Comparison of ENCODE assay signal across 8 cellular contexts in the genomic region with DNA sequence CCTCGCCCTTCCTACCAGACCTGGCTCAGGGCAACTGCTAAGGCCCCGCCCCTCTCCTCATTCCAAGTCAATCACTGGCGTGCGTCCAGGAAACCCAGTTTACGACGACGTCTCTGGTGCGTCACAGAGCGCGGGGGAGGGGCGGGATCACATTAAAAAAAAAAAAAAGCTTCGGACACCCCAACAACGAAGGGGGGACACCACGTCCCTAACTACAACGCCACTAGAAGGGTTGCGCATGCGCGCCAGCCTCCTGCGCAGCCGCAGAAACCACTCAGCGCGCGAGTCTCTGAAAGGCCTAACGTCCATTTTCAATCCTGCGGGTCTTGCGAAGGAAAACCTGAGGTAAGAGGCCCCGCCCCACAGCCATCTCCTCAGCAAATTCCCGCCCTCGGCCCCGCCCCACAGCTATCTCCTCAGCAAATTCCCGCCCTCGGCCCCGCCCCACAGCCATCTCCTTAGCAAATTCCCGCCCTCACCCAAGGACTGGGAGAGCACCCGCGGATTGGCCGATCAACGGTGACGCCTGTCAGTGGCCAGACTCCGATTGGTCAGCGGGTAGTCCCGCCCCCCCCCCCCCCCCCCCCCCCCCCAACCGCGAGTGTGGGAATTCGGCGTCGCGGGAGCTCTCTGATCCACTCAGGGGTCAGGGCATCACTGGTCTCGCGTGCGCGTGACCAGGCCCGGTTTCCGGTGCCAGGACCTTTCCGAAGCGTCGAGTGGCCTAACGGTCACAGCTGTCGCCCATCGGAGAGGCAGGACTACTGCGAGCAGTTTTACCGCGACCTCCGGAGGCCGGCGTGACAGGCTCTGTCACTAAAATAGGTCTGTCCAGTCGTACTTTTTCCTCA. TPM values are rescaled to one million over a fixed set of nuclear protein-coding genes. Genes with fewer than 3 reads are reported as not detected.
DNase-seq lines count a peak whose midpoint lies in the region; ATAC-seq and TF ChIP-seq lines count a peak whose summit lies in the region.

A gene with protein sequence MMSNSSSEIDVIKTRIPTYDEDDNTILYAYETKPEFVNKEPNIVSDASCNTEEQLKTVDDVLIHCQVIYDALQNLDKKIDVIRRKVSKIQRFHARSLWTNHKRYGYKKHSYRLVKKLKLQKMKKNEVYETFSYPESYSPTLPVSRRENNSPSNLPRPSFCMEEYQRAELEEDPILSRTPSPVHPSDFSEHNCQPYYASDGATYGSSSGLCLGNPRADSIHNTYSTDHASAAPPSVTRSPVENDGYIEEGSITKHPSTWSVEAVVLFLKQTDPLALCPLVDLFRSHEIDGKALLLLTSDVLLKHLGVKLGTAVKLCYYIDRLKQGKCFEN (plus strand): TSS at position 638 of the 851 bp plus-strand sequence. CDS start 6,694 bp downstream, outside the sequence.

- H3K9me3 Mint-ChIP-seq in CD4-positive, CD25-positive, alpha-beta regulatory T cell: peaks cover 0 to 2% (median 0%) of the 10 kb centered on the region in 7 donors
- peaks cover 9% of the 10 kb centered on the region for H3K9me3 Mint-ChIP-seq in nephron progenitor cell

- peaks cover 6% of the 10 kb centered on the region for H3K4me1 ChIP-seq in CD4-positive, CD25-positive, alpha-beta regulatory T cell (ENCODE audit: control insufficient read depth, insufficient read depth, low read length, poor library complexity, severe bottlenecking)
- H3K4me1 ChIP-seq in RWPE2 (ENCODE audit: insufficient read depth, poor library complexity, severe bottlenecking) (no peaks in the 10 kb centered on the region), foreskin keratinocyte (peaks cover 9% of the 10 kb centered on the region)

- H3K4me1 Mint-ChIP-seq in CD4-positive, CD25-positive, alpha-beta regulatory T cell: peaks cover 9 to 28% (median 17%) of the 10 kb centered on the region in 4 donors
- peaks cover 54% of the 10 kb centered on the region for H3K4me1 Mint-ChIP-seq in nephron progenitor cell

- peak within 1 kb of the TSS; percentile 91 to 95 (median 94) for H3K27ac Mint-ChIP-seq in CD4-positive, CD25-positive, alpha-beta regulatory T cell
- peak within 1 kb of the TSS; percentile 96 for H3K27ac Mint-ChIP-seq in nephron progenitor cell

- peak; percentile 76 to 84 (median 80) for DNase-seq in CD4-positive, CD25-positive, alpha-beta regulatory T cell
- DNase-seq in Jurkat, Clone E6-1 (ENCODE audit: low read depth, low spot score): peak; percentile 90
- peak; percentile 95 for DNase-seq in RWPE2 (ENCODE audit: low spot score)
- DNase-seq in activated naive CD4-positive, alpha-beta T cell treated with Interleukin-2 at 50 U/mL for 16 hours: peak; percentile 85
- DNase-seq in foreskin keratinocyte: peak; percentile 83 to 90
- peak; percentile 95 for DNase-seq in nephron progenitor cell
- peak; percentile 83 for DNase-seq in stimulated activated naive CD4-positive, alpha-beta T cell treated with Interleukin-2 at 50 U/mL for 16 hours (lab: John Stamatoyannopoulos, UW)

- H3K9me3 ChIP-seq in CD4-positive, CD25-positive, alpha-beta regulatory T cell (ENCODE audit: control insufficient read depth in 2 of 2, low read length in 2 of 2): no peaks in the 10 kb centered on the region
- no peaks in the 10 kb centered on the region for H3K9me3 ChIP-seq in RWPE2 (ENCODE audit: severe bottlenecking)

- peak within 1 kb of the TSS; percentile 65 for H3K4me3 ChIP-seq in CD4-positive, CD25-positive, alpha-beta regulatory T cell (ENCODE audit: low read depth, low read length)
- peak within 1 kb of the TSS; percentile 54 for H3K4me3 ChIP-seq in Jurkat, Clone E6-1 (ENCODE audit: low read length)
- H3K4me3 ChIP-seq in RWPE2 (ENCODE audit: severe bottlenecking): peak within 1 kb of the TSS; percentile 83

- H3K27ac ChIP-seq in CD4-positive, CD25-positive, alpha-beta regulatory T cell (ENCODE audit: insufficient read depth, low read length, poor library complexity, severe bottlenecking): peak within 1 kb of the TSS; percentile 68
- H3K27ac ChIP-seq in RWPE2 (ENCODE audit: poor library complexity, severe bottlenecking): peak within 1 kb of the TSS; percentile 76
- H3K27ac ChIP-seq in foreskin keratinocyte: peak within 1 kb of the TSS; percentile 64

- ATAC-seq in CD4-positive, CD25-positive, alpha-beta regulatory T cell (ENCODE audit: low read depth in 2 of 2): peak; percentile 81 to 83
- ATAC-seq in GM21515 (IDR thresholded peaks at IDR 0.05; ENCODE audit: unreplicated experiment) (peak; percentile 74), RWPE2 (ENCODE audit: low read depth) (peak; percentile 93), foreskin keratinocyte (peak; percentile 95)

- H3K36me3 Mint-ChIP-seq in CD4-positive, CD25-positive, alpha-beta regulatory T cell: no peaks in the 10 kb centered on the region
- H3K36me3 Mint-ChIP-seq in nephron progenitor cell (ENCODE audit: low read depth): peaks cover 6% of the 10 kb centered on the region

- H3K27me3 Mint-ChIP-seq in CD4-positive, CD25-positive, alpha-beta regulatory T cell: peaks cover 16% of the 10 kb centered on the region
- peaks cover 9% of the 10 kb centered on the region for H3K27me3 Mint-ChIP-seq in nephron progenitor cell (ENCODE audit: low read depth, poor library complexity)

- H3K4me3 Mint-ChIP-seq in CD4-positive, CD25-positive, alpha-beta regulatory T cell: peak within 1 kb of the TSS; percentile 91 to 97 (median 95)
- H3K4me3 Mint-ChIP-seq in nephron progenitor cell: peak within 1 kb of the TSS; percentile 88

- no peaks in the 10 kb centered on the region for H3K36me3 ChIP-seq in CD4-positive, CD25-positive, alpha-beta regulatory T cell (ENCODE audit: control insufficient read depth, insufficient read depth, low read length)
- H3K36me3 ChIP-seq in RWPE2 (ENCODE audit: low read depth): no peaks in the 10 kb centered on the region

- TF ChIP-seq CTCF in RWPE2 (IDR thresholded peaks at IDR 0.05; ENCODE audit: poor library complexity, severe bottlenecking) (no peak), foreskin keratinocyte (conservative IDR thresholded peaks at IDR 0.05) (no peak), nephron progenitor cell (IDR thresholded peaks at IDR 0.05) (no peak)

- H3K27me3 ChIP-seq in CD4-positive, CD25-positive, alpha-beta regulatory T cell (ENCODE audit: control insufficient read depth, insufficient read depth, low read length): no peaks in the 10 kb centered on the region
- no peaks in the 10 kb centered on the region for H3K27me3 ChIP-seq in RWPE2 (ENCODE audit: insufficient read depth, poor library complexity, severe bottlenecking)
- H3K27me3 ChIP-seq in foreskin keratinocyte: no peaks in the 10 kb centered on the region

RNA-seq across cellular contexts. Expression of the gene that starts here (rescaled TPM):
- total RNA-seq in CD4-positive, CD25-positive, alpha-beta regulatory T cell: 11.6 TPM
- 1 to 10 TPM in 3 of 4 donors, under 1 TPM in 1; 0.24 to 3.6 (median 2.0) TPM for polyA plus RNA-seq in CD4-positive, CD25-positive, alpha-beta regulatory T cell
- 3.7 TPM for polyA plus RNA-seq in Jurkat, Clone E6-1 (2012; ENCODE audit: insufficient read depth, insufficient read length)
- total RNA-seq in foreskin keratinocyte: 10.7 and 14.0 TPM in 2 replicates
- polyA plus RNA-seq in foreskin keratinocyte: 4.7 and 7.1 TPM in 2 replicates

Comparison
In these comparisons a context has a peak if more than half of its experiments do, and no peak if none do; other contexts are left out.
1. Peak in every context shown above with its lines: DNase-seq, ATAC-seq, H3K4me3 ChIP-seq and H3K27ac ChIP-seq.